Comparison of ENCODE assay signal across 18 cellular contexts in the genomic region with DNA sequence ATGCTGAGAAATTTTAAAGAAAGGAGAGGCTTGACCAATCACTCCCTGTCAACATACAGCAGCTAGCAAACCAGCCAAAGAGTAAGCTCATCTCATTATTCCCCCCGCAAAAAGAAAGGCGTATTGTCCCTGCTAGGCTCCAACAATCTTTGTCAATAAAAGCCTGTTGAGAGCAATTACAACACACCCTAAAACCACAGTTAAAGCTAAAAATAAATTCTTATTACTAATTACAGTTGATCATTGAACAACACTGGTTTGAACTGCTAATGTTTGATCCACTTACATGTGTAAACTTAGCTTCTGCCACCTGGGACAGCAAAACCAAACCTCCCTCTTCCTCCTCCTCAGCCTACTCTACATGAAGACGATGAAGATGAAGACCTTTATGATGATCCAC.
A peak's percentile ranks its signal among the peaks of the same experiment; 100 is the strongest.
DNase-seq lines count a peak whose midpoint lies in the region; ATAC-seq lines count a peak whose summit lies in the region.
"Had no signal": no experiment of that assay in that cellular context is flagged by ENCODE, and none has a peak within 500 bp of the region (broad histone marks: within the 10 kb centered on the region; RNA-seq: fewer than 3 reads in every experiment).

No MANE protein-coding gene starts in this region.

- no peak overlapping the region for H3K27ac Mint-ChIP-seq in activated T-cell treated with anti-CD3 and anti-CD28 coated beads, Interleukin-2, amount 50 U/mL, for 24 hours

- H3K27me3 Mint-ChIP-seq in activated T-cell treated with anti-CD3 and anti-CD28 coated beads, Interleukin-2, amount 50 U/mL, for 24 hours, result no peaks in the 10 kb centered on the region

- peak; percentile 90 for DNase-seq in NCI-H69 (lab: John Stamatoyannopoulos, UW)
- DNase-seq in midbrain (lab: John Stamatoyannopoulos, UW), result peak; percentile 22
- no peak for DNase-seq in NCI-H345 (lab: John Stamatoyannopoulos, UW)
- DNase-seq in iPS-NIHi11 (ENCODE audit: low spot score), result no peak
- DNase-seq in NOMO-1 treated with dmso at 0.1 percent for 144 hours (lab: John Stamatoyannopoulos, UW; ENCODE audit: unreplicated experiment), result no peak
- no peak for DNase-seq in activated T-cell treated with anti-CD3 and anti-CD28 coated beads, Interleukin-2, amount 50 U/mL, for 24 hours
- DNase-seq: DMS 273 treated with DMSO at 0.1 percent for 48 hours, GOT3, IMR-90, NCI-H1436 treated with DMSO at 0.1 percent for 48 hours, NCI-H2029, NCI-H82, SHP77 treated with DMSO at 0.1 percent for 48 hours, SK-N-SH, T-helper 1 cell, T1000 had no signal

- peak; percentile 63 for ATAC-seq in GM18907 (IDR thresholded peaks at IDR 0.05; ENCODE audit: unreplicated experiment)
- ATAC-seq in GM21528 (IDR thresholded peaks at IDR 0.05; ENCODE audit: low FRiP score, unreplicated experiment), result peak; percentile 51

- no peaks in the 10 kb centered on the region for H3K9me3 Mint-ChIP-seq in activated T-cell treated with anti-CD3 and anti-CD28 coated beads, Interleukin-2, amount 50 U/mL, for 24 hours

- H3K4me1 Mint-ChIP-seq in activated T-cell treated with anti-CD3 and anti-CD28 coated beads, Interleukin-2, amount 50 U/mL, for 24 hours (ENCODE audit: low read depth), result peaks cover 20% of the 10 kb centered on the region

- H3K4me3 Mint-ChIP-seq in activated T-cell treated with anti-CD3 and anti-CD28 coated beads, Interleukin-2, amount 50 U/mL, for 24 hours, result no peak overlapping the region

- H3K36me3 Mint-ChIP-seq in activated T-cell treated with anti-CD3 and anti-CD28 coated beads, Interleukin-2, amount 50 U/mL, for 24 hours (ENCODE audit: low read depth), result no peaks in the 10 kb centered on the region

Comparison
In these comparisons a context has a peak if more than half of its experiments do, and no peak if none do; other contexts are left out.
1. DNase-seq: peak in NCI-H69 (single experiment) and midbrain (single experiment); none in NCI-H345 (single experiment), iPS-NIHi11 (single experiment), NOMO-1 treated with dmso at 0.1 percent for 144 hours (single experiment) and activated T-cell treated with anti-CD3 and anti-CD28 coated beads, Interleukin-2, amount 50 U/mL, for 24 hours (single experiment).